Comparison of ENCODE assay signal across 32 cellular contexts in genomic region chr18:67108894-67109293, GRCh38.
"Had no signal": no experiment of that assay in that cellular context is flagged by ENCODE, and none has a peak within 500 bp of the region (broad histone marks: within the 10 kb centered on the region; RNA-seq: fewer than 3 reads in every experiment).

No MANE protein-coding gene starts in this region.

- H3K36me3 Mint-ChIP-seq: activated naive CD4-positive, alpha-beta T cell treated with anti-CD3 and anti-CD28 coated beads, Interleukin-2, amount 10 ng/mL, durations not matched to agents 7 days and 5 days; activated naive CD8-positive, alpha-beta T cell treated with anti-CD3 and anti-CD28 coated beads, Interleukin-2, amount 10 ng/mL, durations not matched to agents 7 days and 5 days; WTC11 had no signal

- H3K27ac Mint-ChIP-seq: activated CD4-positive, alpha-beta memory T cell treated with anti-CD3 and anti-CD28 coated beads, Interleukin-2, amount 10 ng/mL, durations not matched to agents 7 days and 5 days; activated CD4-positive, alpha-beta T cell treated with anti-CD3 and anti-CD28 coated beads, Interleukin-2, amount 10 ng/mL, durations not matched to agents 7 days and 5 days; activated naive CD4-positive, alpha-beta T cell treated with anti-CD3 and anti-CD28 coated beads, Interleukin-2, amount 10 ng/mL, durations not matched to agents 7 days and 5 days; activated naive CD8-positive, alpha-beta T cell treated with anti-CD3 and anti-CD28 coated beads, Interleukin-2, amount 10 ng/mL, durations not matched to agents 7 days and 5 days; activated T-cell treated with anti-CD3 and anti-CD28 coated beads, Interleukin-2, amount 50 U/mL, for 24 hours; dendritic cell treated with granulocyte-macrophage colony-stimulating factor and Interleukin-4, amounts not matched to agents 40 ng/mL and 50 ng/mL, for 4 days; endodermal cell; nephron progenitor cell; stimulated activated naive CD8-positive, alpha-beta T cell treated with anti-CD3 and anti-CD28 coated beads, Interleukin-15, Interleukin-2, amounts not matched to agents 100 ng/mL and 50 ng/mL, for 24 hours; WTC11 had no signal

- H3K36me3 ChIP-seq: heart right ventricle, left ventricle myocardium inferior, thoracic aorta had no signal

- H3K27me3 Mint-ChIP-seq: activated CD4-positive, alpha-beta memory T cell treated with anti-CD3 and anti-CD28 coated beads, Interleukin-2, amount 10 ng/mL, durations not matched to agents 7 days and 5 days; activated CD4-positive, alpha-beta T cell treated with anti-CD3 and anti-CD28 coated beads, Interleukin-2, amount 10 ng/mL, durations not matched to agents 7 days and 5 days; activated naive CD4-positive, alpha-beta T cell treated with anti-CD3 and anti-CD28 coated beads, Interleukin-2, amount 10 ng/mL, durations not matched to agents 7 days and 5 days; activated naive CD8-positive, alpha-beta T cell treated with anti-CD3 and anti-CD28 coated beads, Interleukin-2, amount 10 ng/mL, durations not matched to agents 7 days and 5 days; activated T-cell treated with anti-CD3 and anti-CD28 coated beads, Interleukin-2, amount 50 U/mL, for 24 hours; central memory CD8-positive, alpha-beta T cell; dendritic cell treated with granulocyte-macrophage colony-stimulating factor and Interleukin-4, amounts not matched to agents 40 ng/mL and 50 ng/mL, for 4 days; stimulated activated naive CD8-positive, alpha-beta T cell treated with anti-CD3 and anti-CD28 coated beads, Interleukin-15, Interleukin-2, amounts not matched to agents 100 ng/mL and 50 ng/mL, for 24 hours had no signal

- H3K4me3 ChIP-seq: heart right ventricle, left ventricle myocardium inferior, lung, skin epidermis, thoracic aorta had no signal

- ATAC-seq: esophagus mucosa, heart right ventricle, sciatic nerve, WTC11 had no signal

- H3K9me3 ChIP-seq: heart right ventricle, thoracic aorta had no signal

- DNase-seq: activated CD4-positive, alpha-beta memory T cell treated with anti-CD3 and anti-CD28 coated beads, Interleukin-2, amount 10 ng/mL, durations not matched to agents 7 days and 5 days; activated CD4-positive, alpha-beta T cell treated with anti-CD3 and anti-CD28 coated beads for 1 hour; activated CD4-positive, alpha-beta T cell treated with anti-CD3 and anti-CD28 coated beads, Interleukin-2, amount 10 ng/mL, durations not matched to agents 7 days and 5 days; activated CD8-positive, alpha-beta memory T cell treated with anti-CD3 and anti-CD28 coated beads, Interleukin-2, amount 50 U/mL, for 48 hours; activated gamma-delta T cell; activated naive CD4-positive, alpha-beta T cell treated with anti-CD3 and anti-CD28 coated beads, Interleukin-2, amount 10 ng/mL, durations not matched to agents 7 days and 5 days; activated naive CD8-positive, alpha-beta T cell treated with anti-CD3 and anti-CD28 coated beads, Interleukin-2, amount 10 ng/mL, durations not matched to agents 7 days and 5 days; activated T-cell treated with anti-CD3 and anti-CD28 coated beads, Interleukin-2, amount 50 U/mL, for 24 hours; amniotic stem cell; endodermal cell; foreskin fibroblast; heart right ventricle; kidney glomerular epithelial cell; left ventricle myocardium inferior; nephron progenitor cell; occipital lobe; posterior cingulate gyrus; stimulated activated CD4-positive, alpha-beta T cell treated with anti-CD3 and anti-CD28 coated beads, Interleukin-12 subunit alpha, Interleukin-12 subunit beta, amount 100 ng/mL, for 4 hours; stimulated activated CD4-positive, alpha-beta T cell treated with anti-CD3 and anti-CD28 coated beads, Interleukin-4, amount 100 ng/mL, for 1 hour; T-helper 2 cell; trophoblast cell had no signal

- H3K9me3 Mint-ChIP-seq: activated CD4-positive, alpha-beta memory T cell treated with anti-CD3 and anti-CD28 coated beads, Interleukin-2, amount 10 ng/mL, durations not matched to agents 7 days and 5 days; activated CD4-positive, alpha-beta T cell treated with anti-CD3 and anti-CD28 coated beads, Interleukin-2, amount 10 ng/mL, durations not matched to agents 7 days and 5 days; activated naive CD4-positive, alpha-beta T cell treated with anti-CD3 and anti-CD28 coated beads, Interleukin-2, amount 10 ng/mL, durations not matched to agents 7 days and 5 days; activated naive CD8-positive, alpha-beta T cell treated with anti-CD3 and anti-CD28 coated beads, Interleukin-2, amount 10 ng/mL, durations not matched to agents 7 days and 5 days; activated T-cell treated with anti-CD3 and anti-CD28 coated beads, Interleukin-2, amount 50 U/mL, for 24 hours; dendritic cell treated with granulocyte-macrophage colony-stimulating factor and Interleukin-4, amounts not matched to agents 40 ng/mL and 50 ng/mL, for 4 days; endodermal cell; nephron progenitor cell; stimulated activated naive CD8-positive, alpha-beta T cell treated with anti-CD3 and anti-CD28 coated beads, Interleukin-15, Interleukin-2, amounts not matched to agents 100 ng/mL and 50 ng/mL, for 24 hours had no signal

- H3K27me3 ChIP-seq: heart right ventricle had no signal

- H3K4me1 Mint-ChIP-seq: activated CD4-positive, alpha-beta memory T cell treated with anti-CD3 and anti-CD28 coated beads, Interleukin-2, amount 10 ng/mL, durations not matched to agents 7 days and 5 days; activated CD4-positive, alpha-beta T cell treated with anti-CD3 and anti-CD28 coated beads, Interleukin-2, amount 10 ng/mL, durations not matched to agents 7 days and 5 days; activated naive CD4-positive, alpha-beta T cell treated with anti-CD3 and anti-CD28 coated beads, Interleukin-2, amount 10 ng/mL, durations not matched to agents 7 days and 5 days; activated naive CD8-positive, alpha-beta T cell treated with anti-CD3 and anti-CD28 coated beads, Interleukin-2, amount 10 ng/mL, durations not matched to agents 7 days and 5 days; central memory CD8-positive, alpha-beta T cell; nephron progenitor cell; WTC11 had no signal

- H3K4me1 ChIP-seq: heart right ventricle, left ventricle myocardium inferior had no signal

- H3K27ac ChIP-seq: heart right ventricle, left ventricle myocardium inferior, skin epidermis, thoracic aorta had no signal

- FAIRE-seq: bronchial epithelial cell, urothelium cell line had no signal

- H3K4me3 Mint-ChIP-seq: activated CD4-positive, alpha-beta memory T cell treated with anti-CD3 and anti-CD28 coated beads, Interleukin-2, amount 10 ng/mL, durations not matched to agents 7 days and 5 days; activated CD4-positive, alpha-beta T cell treated with anti-CD3 and anti-CD28 coated beads, Interleukin-2, amount 10 ng/mL, durations not matched to agents 7 days and 5 days; activated naive CD4-positive, alpha-beta T cell treated with anti-CD3 and anti-CD28 coated beads, Interleukin-2, amount 10 ng/mL, durations not matched to agents 7 days and 5 days; activated naive CD8-positive, alpha-beta T cell treated with anti-CD3 and anti-CD28 coated beads, Interleukin-2, amount 10 ng/mL, durations not matched to agents 7 days and 5 days; activated T-cell treated with anti-CD3 and anti-CD28 coated beads, Interleukin-2, amount 50 U/mL, for 24 hours; central memory CD8-positive, alpha-beta T cell; dendritic cell treated with granulocyte-macrophage colony-stimulating factor and Interleukin-4, amounts not matched to agents 40 ng/mL and 50 ng/mL, for 4 days; endodermal cell; nephron progenitor cell; stimulated activated naive CD8-positive, alpha-beta T cell treated with anti-CD3 and anti-CD28 coated beads, Interleukin-15, Interleukin-2, amounts not matched to agents 100 ng/mL and 50 ng/mL, for 24 hours; WTC11 had no signal
